8 cellular contexts compared by ENCODE assay signal in the genomic region with DNA sequence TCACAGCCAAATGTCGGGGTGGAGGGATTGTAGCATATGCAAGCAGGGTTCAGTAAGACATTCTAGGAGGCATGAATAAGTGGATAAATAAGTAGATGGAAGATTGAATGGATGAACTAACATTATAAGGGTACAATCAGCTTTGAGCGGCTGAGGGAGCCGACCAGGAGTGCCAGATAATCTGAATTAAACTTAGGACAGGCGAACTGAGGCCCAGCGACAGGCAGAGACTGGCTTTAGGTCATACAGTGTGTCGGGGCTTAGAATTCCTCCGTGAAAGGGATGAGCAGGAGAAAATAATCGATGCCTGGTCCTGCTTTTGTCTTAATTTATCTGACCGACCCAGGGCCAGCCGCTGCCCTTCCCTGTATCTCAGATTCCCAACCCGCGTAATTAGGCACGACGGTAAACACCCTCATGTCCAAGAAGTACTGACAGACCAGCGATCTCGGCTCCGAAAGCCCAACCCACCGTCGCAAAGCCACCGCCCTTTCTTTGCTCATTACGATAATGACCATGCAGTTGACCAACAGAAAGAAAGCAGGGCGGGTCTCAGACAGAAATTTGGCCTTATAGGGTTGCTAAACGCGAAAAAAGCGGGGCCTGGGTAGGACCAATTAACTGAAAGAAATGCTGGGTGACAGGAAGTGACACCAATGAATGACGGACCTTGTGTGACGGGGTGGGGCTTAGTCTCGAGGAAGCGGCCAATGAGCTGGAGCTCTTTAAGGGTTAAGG. TPM values are rescaled to one million over a fixed set of nuclear protein-coding genes. Genes with fewer than 3 reads are reported as not detected.
DNase-seq lines count a peak whose midpoint lies in the region; ATAC-seq, FAIRE-seq and TF ChIP-seq lines count a peak whose summit lies in the region.

No MANE protein-coding gene starts in this region.

- POLR2A ChIA-PET in A673 (lab: Charles Lee; ENCODE audit: low non-redundant PET), result interaction anchor here (0.6 kb wide), 1 partner anchor 32 kb away, joined by 4 read pairs; no protein-coding TSS in a partner anchor

- H3K9ac ChIP-seq in mammary epithelial cell (ENCODE audit: insufficient read depth, low read length), result peak overlapping the region; percentile 97
- peak overlapping the region; percentile 99 for H3K9ac ChIP-seq in iPS-20b (ENCODE audit: low read depth, low read length)
- H3K9ac ChIP-seq in skeletal muscle tissue (ENCODE audit: low read depth in 1 of 3, low read length in 3 of 3), result peak overlapping the region; percentile 97 to 98 (median 97)

- TF ChIP-seq POLR2A in GM18526 (IDR thresholded peaks at IDR 0.05; ENCODE audit: extremely low read depth, insufficient read length), result peak; percentile 84

- H3K9me3 ChIP-seq in A673 (ENCODE audit: low read depth, low read length, poor library complexity, severe bottlenecking), result no peaks in the 10 kb centered on the region
- no peaks in the 10 kb centered on the region for H3K9me3 ChIP-seq in mammary epithelial cell (replicated peaks; ENCODE audit: insufficient read depth, low read length)
- H3K9me3 ChIP-seq in iPS-20b (ENCODE audit: insufficient read depth, low read depth, low read length), result no peaks in the 10 kb centered on the region
- H3K9me3 ChIP-seq in skeletal muscle tissue (ENCODE audit: control insufficient read depth in 3 of 3, low read length in 3 of 3), result no peaks in the 10 kb centered on the region

- H2AFZ ChIP-seq in mammary epithelial cell (ENCODE audit: low read depth, low read length), result peak overlapping the region; percentile 91

- dilution Hi-C loops in mammary epithelial cell (cut with HindIII; ENCODE audit: low sequenced_read_pairs), result loop anchor here (10.0 kb wide), 1 partner anchor 433 kb away; no protein-coding TSS in a partner anchor

- FAIRE-seq in TTC549 (lab: Jason Lieb, UNC), result peak; percentile 96

- BruUV-seq in A673 (replicated peaks; lab: Mats Ljungman, UMichigan) (TSS peak; percentile 90), mammary epithelial cell (replicated peaks; lab: Mats Ljungman, UMichigan) (TSS peak; percentile 83)

- in situ Hi-C loops in mammary epithelial cell (cut with MboI; ENCODE audit: low sequenced_read_pairs in 2 of 2), result no loop called here

- H3K27ac ChIP-seq in A673 (ENCODE audit: low read depth, low read length, poor library complexity, severe bottlenecking) (peak overlapping the region; percentile 99), mammary epithelial cell (ENCODE audit: insufficient read depth, low read depth, low read length) (peak overlapping the region; percentile 97), iPS-20b (ENCODE audit: low read length) (peak overlapping the region; percentile 99), skeletal muscle tissue (ENCODE audit: low read depth, low read length) (peak overlapping the region; percentile 99)

- H3K36me3 ChIP-seq in A673 (ENCODE audit: insufficient read depth, low read length, poor library complexity, severe bottlenecking) (no peaks in the 10 kb centered on the region), mammary epithelial cell (ENCODE audit: insufficient read depth, low read length) (no peaks in the 10 kb centered on the region), iPS-20b (ENCODE audit: insufficient read depth, low read depth, low read length) (peaks cover 10% of the 10 kb centered on the region), skeletal muscle tissue (ENCODE audit: control insufficient read depth in 3 of 3, insufficient read depth in 3 of 3, low read length in 3 of 3) (peaks cover 10 to 28% (median 13%) of the 10 kb centered on the region in 3 donors)

- no peaks in the 10 kb centered on the region for H3K79me2 ChIP-seq in mammary epithelial cell (ENCODE audit: insufficient read depth, low read length)

- no peaks in the 10 kb centered on the region for H4K20me1 ChIP-seq in mammary epithelial cell (ENCODE audit: insufficient read depth, low read length)

- WGBS in mammary epithelial cell (ENCODE audit: low coverage, missing lambda C conversion rate), result 3% methylated on average over 28 of the region's 29 CpGs

- intact Hi-C loops in A673 (cut with micrococcal nuclease; ENCODE audit: unreplicated experiment) (loop anchor here (1.0 to 5.0 kb wide), 3 partner anchors 9 to 110 kb away; a partner anchor contains a TSS), mammary epithelial cell (cut with micrococcal nuclease) (loop anchor here (1.0 kb wide), 3 partner anchors 9 to 71 kb away; a partner anchor contains a TSS)

- DNase-seq in A673 (ENCODE audit: low spot score), result peak; percentile 100
- DNase-seq in NCI-H2107 (lab: John Stamatoyannopoulos, UW), result peak; percentile 95
- peak; percentile 99 for DNase-seq in mammary epithelial cell

- ATAC-seq in HG03064 (IDR thresholded peaks at IDR 0.05; ENCODE audit: low read depth, unreplicated experiment), result peak; percentile 83

- peak overlapping the region; percentile 86 for H3K4me2 ChIP-seq in mammary epithelial cell (ENCODE audit: insufficient read depth, low read depth, low read length)

- H3K4me3 ChIP-seq in A673 (ENCODE audit: low read depth, low read length, poor library complexity, severe bottlenecking), result peak overlapping the region; percentile 56
- H3K4me3 ChIP-seq in mammary epithelial cell (replicated peaks in 1 of 3; ENCODE audit: insufficient read depth in 1 of 3, low read depth in 2 of 3, low read length in 3 of 3), result peak overlapping the region; percentile 71 to 80 (median 71)
- H3K4me3 ChIP-seq in iPS-20b (ENCODE audit: low read length), result peak overlapping the region; percentile 91
- peak overlapping the region; percentile 89 to 96 (median 92) for H3K4me3 ChIP-seq in skeletal muscle tissue (ENCODE audit: low read length in 3 of 3)

- H3K27me3 ChIP-seq in A673 (replicated peaks; ENCODE audit: insufficient read depth, low read depth, low read length, poor library complexity) (no peaks in the 10 kb centered on the region), mammary epithelial cell (ENCODE audit: insufficient read depth, low read length) (no peaks in the 10 kb centered on the region), iPS-20b (ENCODE audit: insufficient read depth, low read length) (peaks cover 30% of the 10 kb centered on the region), skeletal muscle tissue (ENCODE audit: control insufficient read depth in 3 of 3, insufficient read depth in 3 of 3, low read length in 3 of 3) (peaks cover 0 to 3% (median 0%) of the 10 kb centered on the region in 3 donors)

- H3K4me1 ChIP-seq in A673 (ENCODE audit: insufficient read depth, low read length, poor library complexity, severe bottlenecking) (peaks cover 10% of the 10 kb centered on the region), mammary epithelial cell (ENCODE audit: insufficient read depth, low read length) (peaks cover 38% of the 10 kb centered on the region), iPS-20b (ENCODE audit: insufficient read depth, low read length) (peaks cover 5% of the 10 kb centered on the region; the same call in 1 of the 2 replicates), skeletal muscle tissue (ENCODE audit: control insufficient read depth in 3 of 3, insufficient read depth in 3 of 3, low read length in 3 of 3) (peaks cover 6 to 21% (median 16%) of the 10 kb centered on the region in 3 donors)

- TF ChIP-seq CTCF in A673 (conservative IDR thresholded peaks at IDR 0.05; ENCODE audit: low read depth, low read length) (no peak), mammary epithelial cell (conservative IDR thresholded peaks at IDR 0.05 in 1 of 2, IDR thresholded peaks at IDR 0.05 in 1 of 2; ENCODE audit: extremely low read depth in 1 of 2, insufficient read depth in 1 of 2, low read depth in 1 of 2, low read length in 2 of 2) (no peak)

- CTCF ChIA-PET in A673 (lab: Charles Lee), result no interaction called here
- CTCF ChIA-PET in mammary epithelial cell (lab: Charles Lee; ENCODE audit: low non-redundant PET), result interaction anchor here (0.6 kb wide), 1 partner anchor 32 kb away, joined by 4 read pairs; no protein-coding TSS in a partner anchor

RNA-seq across cellular contexts. Expression of a gene that starts 0.5 kb away (rescaled TPM):
- 57.2 and 58.9 TPM in 2 replicates for total RNA-seq in A673 (2021)
- total RNA-seq in mammary epithelial cell, result 10 to 100 TPM; 21.7 to 64.8 TPM
- polyA plus RNA-seq in mammary epithelial cell, result 92.2 TPM
- 17.7 TPM for polyA minus RNA-seq in mammary epithelial cell
- total RNA-seq in skeletal muscle tissue, result 7.8 TPM

RNA-seq across cellular contexts. Expression of a gene that starts 6.2 kb away (rescaled TPM):
- not detected in 2 replicates for total RNA-seq in A673 (2021)
- total RNA-seq in mammary epithelial cell, result under 1 TPM in 1 of 2 donors, not detected in 1; 0.17 TPM
- not detected for polyA plus RNA-seq in mammary epithelial cell
- not detected for polyA minus RNA-seq in mammary epithelial cell
- total RNA-seq in skeletal muscle tissue, result not detected

RNA-seq across cellular contexts. Expression of a gene that starts 8.9 kb away (rescaled TPM):
- 90.9 and 101 TPM in 2 replicates for total RNA-seq in A673 (2021)
- total RNA-seq in mammary epithelial cell, result 100 to 1,000 TPM; 105 to 183 TPM
- polyA plus RNA-seq in mammary epithelial cell, result 175 TPM
- 96.7 TPM for polyA minus RNA-seq in mammary epithelial cell
- 42.3 TPM for total RNA-seq in skeletal muscle tissue

RNA-seq across cellular contexts. Expression of a gene that starts 23.6 kb away (rescaled TPM):
- total RNA-seq in A673 (2021) (not detected in 2 replicates), mammary epithelial cell (10 to 100 TPM; 12.3 to 39.0 TPM), skeletal muscle tissue (0.52 TPM)
- polyA plus RNA-seq in mammary epithelial cell, result 4.6 TPM
- polyA minus RNA-seq in mammary epithelial cell, result not detected

RNA-seq across cellular contexts. Expression of a gene that starts 31.3 kb away (rescaled TPM):
- 13.9 and 16.7 TPM in 2 replicates for total RNA-seq in A673 (2021)
- total RNA-seq in mammary epithelial cell, result 10 to 100 TPM in 1 of 2 donors, 1 to 10 TPM in 1; 4.3 to 10.3 TPM
- polyA plus RNA-seq in mammary epithelial cell, result 9.0 TPM
- 2.7 TPM for polyA minus RNA-seq in mammary epithelial cell
- 2.6 TPM for total RNA-seq in skeletal muscle tissue

Comparison
In these comparisons a context has a peak if more than half of its experiments do, and no peak if none do; other contexts are left out.
1. Peak in every context shown above with its lines: DNase-seq, ATAC-seq, H3K4me3 ChIP-seq and H3K27ac ChIP-seq.